Comparison of ENCODE assay signal across 8 cellular contexts in genomic region chr5:140564196-140565023, GRCh38. TPM values are rescaled to one million over a fixed set of nuclear protein-coding genes. Genes with fewer than 3 reads are reported as not detected.
A peak's percentile ranks its signal among the peaks of the same experiment; 100 is the strongest.
DNase-seq lines count a peak whose midpoint lies in the region; ATAC-seq and TF ChIP-seq lines count a peak whose summit lies in the region.

Gene APBB3 (minus strand): TSS chr5:140564598. CDS start chr5:140564245, 353 bp downstream.
Gene SLC35A4 (plus strand): TSS chr5:140564828. CDS start chr5:140567170, 2,342 bp downstream.

- H3K36me3 Mint-ChIP-seq in activated naive CD8-positive, alpha-beta T cell: peaks cover 3% of the 10 kb centered on the region

- intact Hi-C loops in testis (cut with DNase I; ENCODE audit: low total_unique reads): no loop called here

- peaks cover 24% of the 10 kb centered on the region for H3K36me3 ChIP-seq in GM06990 (ENCODE audit: control insufficient read depth, insufficient read depth, low read length)
- no peaks in the 10 kb centered on the region for H3K36me3 ChIP-seq in testis (ENCODE audit: low read depth, missing control alignments)

- H3K27ac ChIP-seq in testis: peak within 1 kb of the TSS; percentile 86 to 93

- H3K9me3 Mint-ChIP-seq in activated naive CD8-positive, alpha-beta T cell (ENCODE audit: low read depth): no peaks in the 10 kb centered on the region

- H3K4me1 ChIP-seq in testis: peaks cover 29% of the 10 kb centered on the region

- peaks cover 53% of the 10 kb centered on the region for H3K4me1 Mint-ChIP-seq in activated naive CD8-positive, alpha-beta T cell (ENCODE audit: low read depth)

- peak within 1 kb of the TSS; percentile 98 for H3K27ac Mint-ChIP-seq in activated naive CD8-positive, alpha-beta T cell

- H3K9me3 ChIP-seq in testis: no peaks in the 10 kb centered on the region

- peak within 1 kb of the TSS; percentile 88 for H3K4me3 ChIP-seq in GM06990 (replicated peaks; ENCODE audit: low read depth, low read length)
- peak within 1 kb of the TSS; percentile 61 to 76 for H3K4me3 ChIP-seq in testis

- TF ChIP-seq POLR2A in testis (IDR thresholded peaks at IDR 0.05): peak; percentile 36

- TF ChIP-seq CTCF in GM06990 (IDR thresholded peaks at IDR 0.05; ENCODE audit: insufficient read depth, low read length, poor library complexity, severe bottlenecking) (no peak), omental fat pad (IDR thresholded peaks at IDR 0.05) (no peak), testis (IDR thresholded peaks at IDR 0.05) (peak in 1 of 3 experiments; percentile 15)

- DNase-seq in GM06990 (ENCODE audit: extremely low read depth, insufficient read length): peak; percentile 99
- peak; percentile 87 for DNase-seq in NCI-H1105 (lab: John Stamatoyannopoulos, UW)
- DNase-seq in SKM-1 treated with dmso at 0.1 percent for 144 hours (lab: John Stamatoyannopoulos, UW; ENCODE audit: unreplicated experiment): peak; percentile 95
- DNase-seq in glomerular visceral epithelial cell (ENCODE audit: extremely low spot score): peak; percentile 99
- peak; percentile 82 for DNase-seq in omental fat pad (ENCODE audit: low spot score)
- DNase-seq in testis: peak; percentile 98

- ATAC-seq in HG02610 (IDR thresholded peaks at IDR 0.05; ENCODE audit: unreplicated experiment): peak; percentile 87
- ATAC-seq in omental fat pad (ENCODE audit: low FRiP score): peak; percentile 93

- H3K27me3 ChIP-seq in GM06990 (replicated peaks; ENCODE audit: control insufficient read depth, insufficient read depth, low read length) (no peaks in the 10 kb centered on the region), testis (no peaks in the 10 kb centered on the region)

- peak within 1 kb of the TSS; percentile 91 for H3K4me3 Mint-ChIP-seq in activated naive CD8-positive, alpha-beta T cell

- no peaks in the 10 kb centered on the region for H3K27me3 Mint-ChIP-seq in activated naive CD8-positive, alpha-beta T cell

- WGBS in testis, 2 donors: 0% methylated on average over 19 to 66 of the region's 74 CpGs

RNA-seq across cellular contexts. Expression of gene APBB3, which starts in this region (rescaled TPM):
- total RNA-seq in omental fat pad (10 to 100 TPM; 13.5 to 55.9 (median 33.2) TPM), testis (100 to 1,000 TPM; 122 to 129 TPM)
- polyA plus RNA-seq in testis (ENCODE audit: insufficient read depth, low read depth, low replicate concordance): 73.1 TPM

RNA-seq across cellular contexts. Expression of gene SLC35A4, which starts in this region (rescaled TPM):
- total RNA-seq in omental fat pad (10 to 100 TPM; 25.1 to 55.1 (median 38.1) TPM), testis (100 to 1,000 TPM in 1 of 2 donors, 10 to 100 TPM in 1; 84.3 to 105 TPM)
- polyA plus RNA-seq in testis (ENCODE audit: insufficient read depth, low read depth, low replicate concordance): 97.0 TPM

Comparison
In these comparisons a context has a peak if more than half of its experiments do, and no peak if none do; other contexts are left out.
1. Peak in every context shown above with its lines: DNase-seq, ATAC-seq, H3K4me3 ChIP-seq and H3K27ac ChIP-seq.